1 cellular context compared by ENCODE assay signal in the genomic region with DNA sequence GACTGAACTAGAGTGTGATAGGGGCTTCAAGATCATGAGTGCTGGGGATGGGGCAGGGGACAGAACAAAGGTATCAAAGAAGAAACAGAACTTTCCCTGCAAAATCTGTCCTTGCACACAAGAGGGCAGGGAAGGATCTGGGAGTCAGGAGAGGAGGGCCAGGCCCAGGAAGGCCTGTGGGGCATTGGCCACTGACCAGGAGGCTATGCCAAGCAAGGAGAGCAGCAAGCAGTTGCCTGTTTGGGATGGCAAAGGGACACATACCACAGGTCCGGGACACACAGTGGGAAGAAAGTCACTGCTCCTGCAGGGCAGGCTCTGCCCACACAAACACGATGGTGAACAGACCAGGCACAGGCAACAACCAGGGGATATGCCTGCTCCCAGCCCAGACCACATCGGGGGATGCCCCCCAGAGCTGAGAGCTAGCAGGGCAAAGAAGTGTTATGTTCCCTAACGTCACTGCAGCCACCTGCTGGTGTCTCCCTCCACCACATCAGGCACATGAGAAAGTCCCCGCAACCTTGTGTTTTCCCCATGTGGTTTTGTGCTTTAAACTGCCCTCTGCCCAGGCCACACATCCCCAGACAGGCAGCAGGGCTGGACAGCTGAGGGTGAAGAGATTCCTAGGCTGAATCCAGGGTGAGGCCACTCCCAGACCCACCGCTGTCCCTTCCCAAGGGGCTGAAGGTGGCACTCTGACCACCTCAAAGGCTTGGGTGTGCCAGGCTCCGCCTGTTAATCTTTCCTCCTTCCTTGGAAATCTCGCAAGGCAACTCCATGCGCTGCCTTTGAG.
TF ChIP-seq lines count a peak whose summit lies in the region.

No MANE protein-coding gene starts in this region.

TF ChIP-seq in GM12878, 131 proteins besides CTCF, POLR2A, EP300 and RAD21 (continued from another document and continues in another):
- TF ChIP-seq, protein P1, sequence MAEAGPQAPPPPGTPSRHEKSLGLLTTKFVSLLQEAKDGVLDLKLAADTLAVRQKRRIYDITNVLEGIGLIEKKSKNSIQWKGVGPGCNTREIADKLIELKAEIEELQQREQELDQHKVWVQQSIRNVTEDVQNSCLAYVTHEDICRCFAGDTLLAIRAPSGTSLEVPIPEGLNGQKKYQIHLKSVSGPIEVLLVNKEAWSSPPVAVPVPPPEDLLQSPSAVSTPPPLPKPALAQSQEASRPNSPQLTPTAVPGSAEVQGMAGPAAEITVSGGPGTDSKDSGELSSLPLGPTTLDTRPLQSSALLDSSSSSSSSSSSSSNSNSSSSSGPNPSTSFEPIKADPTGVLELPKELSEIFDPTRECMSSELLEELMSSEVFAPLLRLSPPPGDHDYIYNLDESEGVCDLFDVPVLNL (IDR thresholded peaks at IDR 0.05; ENCODE audit: low read depth, low read length), result no peak
- TF ChIP-seq FOS (IDR thresholded peaks at IDR 0.05; ENCODE audit: borderline replicate concordance, extremely low read depth, insufficient read length) (no peak), SIX5 (IDR thresholded peaks at IDR 0.05; ENCODE audit: low read depth, low read length, severe bottlenecking) (no peak), WRNIP1 (IDR thresholded peaks at IDR 0.05; ENCODE audit: borderline replicate concordance, low read depth, low read length) (0 out of 2 replicates have a peak, but pooled peaks have one; percentile 91), JUNB (IDR thresholded peaks at IDR 0.05) (peak; percentile 40; the same call in 1 of the 2 replicates), MEF2B (IDR thresholded peaks at IDR 0.05; ENCODE audit: partially characterized antibody, poor library complexity, severe bottlenecking) (peak; percentile 80), NR2F1 (conservative IDR thresholded peaks at IDR 0.05) (peak; percentile 97), IKZF1 (conservative IDR thresholded peaks at IDR 0.05) (peak; percentile 98), STAT1 (conservative IDR thresholded peaks at IDR 0.05) (0 out of 2 replicates have a peak, but pooled peaks have one; percentile 31), JUND (IDR thresholded peaks at IDR 0.05; ENCODE audit: low read depth, low read length) (no peak), IRF4 (IDR thresholded peaks at IDR 0.05; ENCODE audit: low read depth, low read length) (peak; percentile 88), SUZ12 (IDR thresholded peaks at IDR 0.05; ENCODE audit: unreplicated experiment) (no peak), ZNF384 (IDR thresholded peaks at IDR 0.05; ENCODE audit: borderline replicate concordance, low read depth, low read length) (no peak), ATF7 (IDR thresholded peaks at IDR 0.05; ENCODE audit: low read depth) (peak; percentile 91), POLR2AphosphoS2 (IDR thresholded peaks at IDR 0.05; ENCODE audit: low read depth, low read length) (no peak), RFX5 (IDR thresholded peaks at IDR 0.05; ENCODE audit: low read depth, low read length) (no peak; the same call in 1 of the 2 replicates), PAX8 (IDR thresholded peaks at IDR 0.05) (no peak), SIN3A (IDR thresholded peaks at IDR 0.05; ENCODE audit: low read depth, low read length) (peak; percentile 59; the same call in 1 of the 2 replicates), FOXK2 (IDR thresholded peaks at IDR 0.05) (peak; percentile 67), CHD4 (IDR thresholded peaks at IDR 0.05) (no peak), RB1 (IDR thresholded peaks at IDR 0.05; ENCODE audit: borderline replicate concordance) (0 out of 2 replicates have a peak, but pooled peaks have one; percentile 63), SREBF2 (IDR thresholded peaks at IDR 0.05; ENCODE audit: low read length) (no peak), NFYA (IDR thresholded peaks at IDR 0.05; ENCODE audit: borderline replicate concordance, low read depth, low read length) (no peak), RCOR1 (conservative IDR thresholded peaks at IDR 0.05; ENCODE audit: low read depth, low read length) (no peak; the same call in 1 of the 2 replicates), SP1 (IDR thresholded peaks at IDR 0.05; ENCODE audit: low read depth, low read length) (peak; percentile 75), SMC3 (IDR thresholded peaks at IDR 0.05; ENCODE audit: borderline replicate concordance, low read length) (peak; percentile 72; the same call in 1 of the 2 replicates)
- TF ChIP-seq, protein P2, sequence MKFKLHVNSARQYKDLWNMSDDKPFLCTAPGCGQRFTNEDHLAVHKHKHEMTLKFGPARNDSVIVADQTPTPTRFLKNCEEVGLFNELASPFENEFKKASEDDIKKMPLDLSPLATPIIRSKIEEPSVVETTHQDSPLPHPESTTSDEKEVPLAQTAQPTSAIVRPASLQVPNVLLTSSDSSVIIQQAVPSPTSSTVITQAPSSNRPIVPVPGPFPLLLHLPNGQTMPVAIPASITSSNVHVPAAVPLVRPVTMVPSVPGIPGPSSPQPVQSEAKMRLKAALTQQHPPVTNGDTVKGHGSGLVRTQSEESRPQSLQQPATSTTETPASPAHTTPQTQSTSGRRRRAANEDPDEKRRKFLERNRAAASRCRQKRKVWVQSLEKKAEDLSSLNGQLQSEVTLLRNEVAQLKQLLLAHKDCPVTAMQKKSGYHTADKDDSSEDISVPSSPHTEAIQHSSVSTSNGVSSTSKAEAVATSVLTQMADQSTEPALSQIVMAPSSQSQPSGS (IDR thresholded peaks at IDR 0.05; ENCODE audit: low read length), result peak; percentile 71
- TF ChIP-seq, protein P3, sequence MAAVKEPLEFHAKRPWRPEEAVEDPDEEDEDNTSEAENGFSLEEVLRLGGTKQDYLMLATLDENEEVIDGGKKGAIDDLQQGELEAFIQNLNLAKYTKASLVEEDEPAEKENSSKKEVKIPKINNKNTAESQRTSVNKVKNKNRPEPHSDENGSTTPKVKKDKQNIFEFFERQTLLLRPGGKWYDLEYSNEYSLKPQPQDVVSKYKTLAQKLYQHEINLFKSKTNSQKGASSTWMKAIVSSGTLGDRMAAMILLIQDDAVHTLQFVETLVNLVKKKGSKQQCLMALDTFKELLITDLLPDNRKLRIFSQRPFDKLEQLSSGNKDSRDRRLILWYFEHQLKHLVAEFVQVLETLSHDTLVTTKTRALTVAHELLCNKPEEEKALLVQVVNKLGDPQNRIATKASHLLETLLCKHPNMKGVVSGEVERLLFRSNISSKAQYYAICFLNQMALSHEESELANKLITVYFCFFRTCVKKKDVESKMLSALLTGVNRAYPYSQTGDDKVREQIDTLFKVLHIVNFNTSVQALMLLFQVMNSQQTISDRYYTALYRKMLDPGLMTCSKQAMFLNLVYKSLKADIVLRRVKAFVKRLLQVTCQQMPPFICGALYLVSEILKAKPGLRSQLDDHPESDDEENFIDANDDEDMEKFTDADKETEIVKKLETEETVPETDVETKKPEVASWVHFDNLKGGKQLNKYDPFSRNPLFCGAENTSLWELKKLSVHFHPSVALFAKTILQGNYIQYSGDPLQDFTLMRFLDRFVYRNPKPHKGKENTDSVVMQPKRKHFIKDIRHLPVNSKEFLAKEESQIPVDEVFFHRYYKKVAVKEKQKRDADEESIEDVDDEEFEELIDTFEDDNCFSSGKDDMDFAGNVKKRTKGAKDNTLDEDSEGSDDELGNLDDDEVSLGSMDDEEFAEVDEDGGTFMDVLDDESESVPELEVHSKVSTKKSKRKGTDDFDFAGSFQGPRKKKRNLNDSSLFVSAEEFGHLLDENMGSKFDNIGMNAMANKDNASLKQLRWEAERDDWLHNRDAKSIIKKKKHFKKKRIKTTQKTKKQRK (IDR thresholded peaks at IDR 0.05; ENCODE audit: low read depth, low read length), result no peak
- TF ChIP-seq, protein P4, sequence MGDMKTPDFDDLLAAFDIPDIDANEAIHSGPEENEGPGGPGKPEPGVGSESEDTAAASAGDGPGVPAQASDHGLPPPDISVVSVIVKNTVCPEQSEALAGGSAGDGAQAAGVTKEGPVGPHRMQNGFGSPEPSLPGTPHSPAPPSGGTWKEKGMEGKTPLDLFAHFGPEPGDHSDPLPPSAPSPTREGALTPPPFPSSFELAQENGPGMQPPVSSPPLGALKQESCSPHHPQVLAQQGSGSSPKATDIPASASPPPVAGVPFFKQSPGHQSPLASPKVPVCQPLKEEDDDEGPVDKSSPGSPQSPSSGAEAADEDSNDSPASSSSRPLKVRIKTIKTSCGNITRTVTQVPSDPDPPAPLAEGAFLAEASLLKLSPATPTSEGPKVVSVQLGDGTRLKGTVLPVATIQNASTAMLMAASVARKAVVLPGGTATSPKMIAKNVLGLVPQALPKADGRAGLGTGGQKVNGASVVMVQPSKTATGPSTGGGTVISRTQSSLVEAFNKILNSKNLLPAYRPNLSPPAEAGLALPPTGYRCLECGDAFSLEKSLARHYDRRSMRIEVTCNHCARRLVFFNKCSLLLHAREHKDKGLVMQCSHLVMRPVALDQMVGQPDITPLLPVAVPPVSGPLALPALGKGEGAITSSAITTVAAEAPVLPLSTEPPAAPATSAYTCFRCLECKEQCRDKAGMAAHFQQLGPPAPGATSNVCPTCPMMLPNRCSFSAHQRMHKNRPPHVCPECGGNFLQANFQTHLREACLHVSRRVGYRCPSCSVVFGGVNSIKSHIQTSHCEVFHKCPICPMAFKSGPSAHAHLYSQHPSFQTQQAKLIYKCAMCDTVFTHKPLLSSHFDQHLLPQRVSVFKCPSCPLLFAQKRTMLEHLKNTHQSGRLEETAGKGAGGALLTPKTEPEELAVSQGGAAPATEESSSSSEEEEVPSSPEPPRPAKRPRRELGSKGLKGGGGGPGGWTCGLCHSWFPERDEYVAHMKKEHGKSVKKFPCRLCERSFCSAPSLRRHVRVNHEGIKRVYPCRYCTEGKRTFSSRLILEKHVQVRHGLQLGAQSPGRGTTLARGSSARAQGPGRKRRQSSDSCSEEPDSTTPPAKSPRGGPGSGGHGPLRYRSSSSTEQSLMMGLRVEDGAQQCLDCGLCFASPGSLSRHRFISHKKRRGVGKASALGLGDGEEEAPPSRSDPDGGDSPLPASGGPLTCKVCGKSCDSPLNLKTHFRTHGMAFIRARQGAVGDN (IDR thresholded peaks at IDR 0.05), result peak; percentile 87
- TF ChIP-seq, protein P5, sequence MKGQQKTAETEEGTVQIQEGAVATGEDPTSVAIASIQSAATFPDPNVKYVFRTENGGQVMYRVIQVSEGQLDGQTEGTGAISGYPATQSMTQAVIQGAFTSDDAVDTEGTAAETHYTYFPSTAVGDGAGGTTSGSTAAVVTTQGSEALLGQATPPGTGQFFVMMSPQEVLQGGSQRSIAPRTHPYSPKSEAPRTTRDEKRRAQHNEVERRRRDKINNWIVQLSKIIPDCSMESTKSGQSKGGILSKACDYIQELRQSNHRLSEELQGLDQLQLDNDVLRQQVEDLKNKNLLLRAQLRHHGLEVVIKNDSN (IDR thresholded peaks at IDR 0.05; ENCODE audit: borderline replicate concordance, extremely low read length, insufficient read depth, low read depth, low read length), result no peak
- TF ChIP-seq, protein P6, sequence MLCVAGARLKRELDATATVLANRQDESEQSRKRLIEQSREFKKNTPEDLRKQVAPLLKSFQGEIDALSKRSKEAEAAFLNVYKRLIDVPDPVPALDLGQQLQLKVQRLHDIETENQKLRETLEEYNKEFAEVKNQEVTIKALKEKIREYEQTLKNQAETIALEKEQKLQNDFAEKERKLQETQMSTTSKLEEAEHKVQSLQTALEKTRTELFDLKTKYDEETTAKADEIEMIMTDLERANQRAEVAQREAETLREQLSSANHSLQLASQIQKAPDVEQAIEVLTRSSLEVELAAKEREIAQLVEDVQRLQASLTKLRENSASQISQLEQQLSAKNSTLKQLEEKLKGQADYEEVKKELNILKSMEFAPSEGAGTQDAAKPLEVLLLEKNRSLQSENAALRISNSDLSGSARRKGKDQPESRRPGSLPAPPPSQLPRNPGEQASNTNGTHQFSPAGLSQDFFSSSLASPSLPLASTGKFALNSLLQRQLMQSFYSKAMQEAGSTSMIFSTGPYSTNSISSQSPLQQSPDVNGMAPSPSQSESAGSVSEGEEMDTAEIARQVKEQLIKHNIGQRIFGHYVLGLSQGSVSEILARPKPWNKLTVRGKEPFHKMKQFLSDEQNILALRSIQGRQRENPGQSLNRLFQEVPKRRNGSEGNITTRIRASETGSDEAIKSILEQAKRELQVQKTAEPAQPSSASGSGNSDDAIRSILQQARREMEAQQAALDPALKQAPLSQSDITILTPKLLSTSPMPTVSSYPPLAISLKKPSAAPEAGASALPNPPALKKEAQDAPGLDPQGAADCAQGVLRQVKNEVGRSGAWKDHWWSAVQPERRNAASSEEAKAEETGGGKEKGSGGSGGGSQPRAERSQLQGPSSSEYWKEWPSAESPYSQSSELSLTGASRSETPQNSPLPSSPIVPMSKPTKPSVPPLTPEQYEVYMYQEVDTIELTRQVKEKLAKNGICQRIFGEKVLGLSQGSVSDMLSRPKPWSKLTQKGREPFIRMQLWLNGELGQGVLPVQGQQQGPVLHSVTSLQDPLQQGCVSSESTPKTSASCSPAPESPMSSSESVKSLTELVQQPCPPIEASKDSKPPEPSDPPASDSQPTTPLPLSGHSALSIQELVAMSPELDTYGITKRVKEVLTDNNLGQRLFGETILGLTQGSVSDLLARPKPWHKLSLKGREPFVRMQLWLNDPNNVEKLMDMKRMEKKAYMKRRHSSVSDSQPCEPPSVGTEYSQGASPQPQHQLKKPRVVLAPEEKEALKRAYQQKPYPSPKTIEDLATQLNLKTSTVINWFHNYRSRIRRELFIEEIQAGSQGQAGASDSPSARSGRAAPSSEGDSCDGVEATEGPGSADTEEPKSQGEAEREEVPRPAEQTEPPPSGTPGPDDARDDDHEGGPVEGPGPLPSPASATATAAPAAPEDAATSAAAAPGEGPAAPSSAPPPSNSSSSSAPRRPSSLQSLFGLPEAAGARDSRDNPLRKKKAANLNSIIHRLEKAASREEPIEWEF (IDR thresholded peaks at IDR 0.05; ENCODE audit: insufficient replicate concordance, low read depth, low read length), result no peak
- TF ChIP-seq, protein P7, sequence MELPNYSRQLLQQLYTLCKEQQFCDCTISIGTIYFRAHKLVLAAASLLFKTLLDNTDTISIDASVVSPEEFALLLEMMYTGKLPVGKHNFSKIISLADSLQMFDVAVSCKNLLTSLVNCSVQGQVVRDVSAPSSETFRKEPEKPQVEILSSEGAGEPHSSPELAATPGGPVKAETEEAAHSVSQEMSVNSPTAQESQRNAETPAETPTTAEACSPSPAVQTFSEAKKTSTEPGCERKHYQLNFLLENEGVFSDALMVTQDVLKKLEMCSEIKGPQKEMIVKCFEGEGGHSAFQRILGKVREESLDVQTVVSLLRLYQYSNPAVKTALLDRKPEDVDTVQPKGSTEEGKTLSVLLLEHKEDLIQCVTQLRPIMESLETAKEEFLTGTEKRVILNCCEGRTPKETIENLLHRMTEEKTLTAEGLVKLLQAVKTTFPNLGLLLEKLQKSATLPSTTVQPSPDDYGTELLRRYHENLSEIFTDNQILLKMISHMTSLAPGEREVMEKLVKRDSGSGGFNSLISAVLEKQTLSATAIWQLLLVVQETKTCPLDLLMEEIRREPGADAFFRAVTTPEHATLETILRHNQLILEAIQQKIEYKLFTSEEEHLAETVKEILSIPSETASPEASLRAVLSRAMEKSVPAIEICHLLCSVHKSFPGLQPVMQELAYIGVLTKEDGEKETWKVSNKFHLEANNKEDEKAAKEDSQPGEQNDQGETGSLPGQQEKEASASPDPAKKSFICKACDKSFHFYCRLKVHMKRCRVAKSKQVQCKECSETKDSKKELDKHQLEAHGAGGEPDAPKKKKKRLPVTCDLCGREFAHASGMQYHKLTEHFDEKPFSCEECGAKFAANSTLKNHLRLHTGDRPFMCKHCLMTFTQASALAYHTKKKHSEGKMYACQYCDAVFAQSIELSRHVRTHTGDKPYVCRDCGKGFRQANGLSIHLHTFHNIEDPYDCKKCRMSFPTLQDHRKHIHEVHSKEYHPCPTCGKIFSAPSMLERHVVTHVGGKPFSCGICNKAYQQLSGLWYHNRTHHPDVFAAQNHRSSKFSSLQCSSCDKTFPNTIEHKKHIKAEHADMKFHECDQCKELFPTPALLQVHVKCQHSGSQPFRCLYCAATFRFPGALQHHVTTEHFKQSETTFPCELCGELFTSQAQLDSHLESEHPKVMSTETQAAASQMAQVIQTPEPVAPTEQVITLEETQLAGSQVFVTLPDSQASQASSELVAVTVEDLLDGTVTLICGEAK (IDR thresholded peaks at IDR 0.05; ENCODE audit: borderline replicate concordance), result no peak
- TF ChIP-seq, protein P8, sequence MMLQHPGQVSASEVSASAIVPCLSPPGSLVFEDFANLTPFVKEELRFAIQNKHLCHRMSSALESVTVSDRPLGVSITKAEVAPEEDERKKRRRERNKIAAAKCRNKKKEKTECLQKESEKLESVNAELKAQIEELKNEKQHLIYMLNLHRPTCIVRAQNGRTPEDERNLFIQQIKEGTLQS (IDR thresholded peaks at IDR 0.05; ENCODE audit: borderline replicate concordance, extremely low read depth, low read depth, low read length), result no peak
